Comparison of ENCODE assay signal across 25 cellular contexts in the genomic region with DNA sequence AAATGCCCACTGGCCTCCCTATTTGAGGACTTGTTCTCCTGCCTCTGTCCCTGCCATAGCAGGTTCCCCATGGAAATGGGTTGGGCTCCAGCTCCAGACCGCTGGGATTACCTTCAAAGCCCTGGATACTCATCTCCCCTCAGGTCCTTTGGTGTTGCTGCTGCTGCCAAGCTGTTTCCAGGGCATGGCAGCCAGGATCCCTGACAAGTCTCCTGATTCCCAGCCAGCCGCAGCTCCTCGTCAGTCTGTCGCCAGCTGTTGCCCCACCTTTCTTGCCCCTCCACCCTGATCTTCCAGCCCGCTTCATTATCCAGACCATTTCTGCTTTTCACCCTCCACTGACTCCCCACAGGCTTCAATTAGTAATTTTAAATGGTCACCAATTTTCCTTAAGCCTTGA.
"Had no signal": no experiment of that assay in that cellular context is flagged by ENCODE, and none has a peak within 500 bp of the region (broad histone marks: within the 10 kb centered on the region; RNA-seq: fewer than 3 reads in every experiment).

No MANE protein-coding gene starts in this region.

- H3K27ac ChIP-seq: brain microvascular endothelial cell, Peyer's patch, RWPE1 had no signal

- H3K36me3 ChIP-seq: brain microvascular endothelial cell, cardiac muscle cell, Peyer's patch had no signal

- ATAC-seq: T-cell had no signal

- H3K4me1 ChIP-seq: Peyer's patch had no signal

- H3K27me3 ChIP-seq: brain microvascular endothelial cell, cardiac muscle cell, Peyer's patch had no signal

- DNase-seq: activated CD4-positive, alpha-beta memory T cell treated with anti-CD3 and anti-CD28 coated beads for 36 hours; activated CD4-positive, alpha-beta T cell treated with anti-CD3 and anti-CD28 coated beads, Interleukin-2, amount 10 ng/mL, durations not matched to agents 7 days and 5 days; activated CD4-positive, CD25-positive, alpha-beta regulatory T cell; activated CD8-positive, alpha-beta memory T cell treated with anti-CD3 and anti-CD28 coated beads for 24 hours; activated gamma-delta T cell treated with Interleukin-2 at 50 U/mL for 16 hours; activated naive CD4-positive, alpha-beta T cell treated with anti-CD3 and anti-CD28 coated beads, Interleukin-2, amount 10 ng/mL, durations not matched to agents 7 days and 5 days; activated naive CD8-positive, alpha-beta T cell treated with anti-CD3 and anti-CD28 coated beads for 36 hours; activated T-cell treated with anti-CD3 and anti-CD28 coated beads, Interleukin-2, amount 50 U/mL, for 48 hours; brain microvascular endothelial cell; cerebellar nuclear complex; Kasumi-1; KBM-7; NCI-H146; NCI-H2029; NCI-H2107; NCI-H524 treated with DMSO at 0.1 percent for 48 hours; NCI-H748 treated with DMSO at 0.1 percent for 48 hours; NK-92 treated with Interleukin-12 subunit alpha and Interleukin-12 subunit beta, amount 100 ng/mL, for 24 hours; Peyer's patch; SHP77 treated with DMSO at 0.1 percent for 48 hours; T-cell; T-helper 2 cell; T1000 had no signal

- H3K4me3 ChIP-seq: cardiac muscle cell, Peyer's patch had no signal

- H3K9me3 ChIP-seq: Peyer's patch had no signal
